8 cellular contexts compared by ENCODE assay signal in genomic region chr16:89922884-89923639, GRCh38. TPM values are rescaled to one million over a fixed set of nuclear protein-coding genes. Genes with fewer than 3 reads are reported as not detected.
DNase-seq lines count a peak whose midpoint lies in the region; ATAC-seq and TF ChIP-seq lines count a peak whose summit lies in the region.

Gene TUBB3 (plus strand): TSS chr16:89923342. CDS start chr16:89923402, 60 bp downstream.

- no peaks in the 10 kb centered on the region for H3K27me3 ChIP-seq in ACC112 (ENCODE audit: insufficient read depth, low read length)

- no peak for TF ChIP-seq CTCF in GM10248 (IDR thresholded peaks at IDR 0.05; ENCODE audit: control extremely low read depth, extremely low read depth, low read depth, missing control alignments)

- H3K36me3 ChIP-seq in ACC112 (ENCODE audit: insufficient read depth, low read length), result peaks cover 3% of the 10 kb centered on the region

- peak within 1 kb of the TSS; percentile 29 for H2AFZ ChIP-seq in ACC112 (ENCODE audit: low read length, unreplicated experiment)

- H3K9me3 Mint-ChIP-seq in T-cell, result no peaks in the 10 kb centered on the region
- no peaks in the 10 kb centered on the region for H3K9me3 Mint-ChIP-seq in stimulated activated naive CD8-positive, alpha-beta T cell treated with anti-CD3 and anti-CD28 coated beads, Interleukin-15, amount 100 ng/mL, for 72 hours

- H3K4me1 Mint-ChIP-seq in T-cell, result peaks cover 26 to 58% (median 44%) of the 10 kb centered on the region in 3 donors
- peaks cover 54% of the 10 kb centered on the region for H3K4me1 Mint-ChIP-seq in stimulated activated naive CD8-positive, alpha-beta T cell treated with anti-CD3 and anti-CD28 coated beads, Interleukin-15, amount 100 ng/mL, for 72 hours

- POLR2A ChIA-PET in GM10248 (lab: Yijun Ruan, JAX), result interaction anchor here (0.6 kb wide), 1 partner anchor 22 kb away, joined by 8 read pairs; no protein-coding TSS in a partner anchor
- POLR2A ChIA-PET in T-cell (lab: Charles Lee), result interaction anchor here in 1 of 2 donors (0.6 kb wide), 1 partner anchor 396 kb away, joined by 5 read pairs; no protein-coding TSS in a partner anchor

- peaks cover 48% of the 10 kb centered on the region for H3K4me1 ChIP-seq in ACC112 (ENCODE audit: control insufficient read depth, insufficient read depth, low read length, unreplicated experiment)

- DNase-seq in GM10248 (ENCODE audit: extremely low spot score), result peak; percentile 82
- DNase-seq in MV-4-11 (lab: John Stamatoyannopoulos, UW), result peak; percentile 44
- no peak for DNase-seq in T-cell
- DNase-seq in ecto neural progenitor cell (ENCODE audit: low spot score), result peak; percentile 91
- DNase-seq in left lobe of liver (ENCODE audit: low spot score), result no peak
- peak in 1 of 2 donors; percentile 29 for DNase-seq in stimulated activated naive CD8-positive, alpha-beta T cell treated with anti-CD3 and anti-CD28 coated beads, Interleukin-15, amount 100 ng/mL, for 72 hours

- H3K27ac Mint-ChIP-seq in T-cell, result peak within 1 kb of the TSS in 1 of 2 donors; percentile 15
- no peak within 1 kb of the TSS for H3K27ac Mint-ChIP-seq in stimulated activated naive CD8-positive, alpha-beta T cell treated with anti-CD3 and anti-CD28 coated beads, Interleukin-15, amount 100 ng/mL, for 72 hours

- peak within 1 kb of the TSS; percentile 94 for H3K4me3 ChIP-seq in ACC112 (ENCODE audit: low read depth, low read length)

- no peaks in the 10 kb centered on the region for H3K36me3 Mint-ChIP-seq in T-cell

- ATAC-seq in T-cell (replicated peaks in 1 of 4), result peak in 1 of 4 experiments; percentile 11
- ATAC-seq in left lobe of liver, result peak; percentile 15
- peak; percentile 46 for ATAC-seq in stimulated activated naive CD8-positive, alpha-beta T cell treated with anti-CD3 and anti-CD28 coated beads, Interleukin-15, amount 100 ng/mL, for 72 hours
- ATAC-seq in GM18873 (IDR thresholded peaks at IDR 0.05; ENCODE audit: low FRiP score, unreplicated experiment), result no peak

- H3K27me3 Mint-ChIP-seq in T-cell, result peaks cover 0 to 42% of the 10 kb centered on the region in 2 donors
- H3K27me3 Mint-ChIP-seq in stimulated activated naive CD8-positive, alpha-beta T cell treated with anti-CD3 and anti-CD28 coated beads, Interleukin-15, amount 100 ng/mL, for 72 hours, result peaks cover 92% of the 10 kb centered on the region

- peaks cover 32% of the 10 kb centered on the region for H3K79me2 ChIP-seq in ACC112 (ENCODE audit: control insufficient read depth, insufficient read depth, low read length, unreplicated experiment)

- H3K27ac ChIP-seq in ACC112 (ENCODE audit: low read depth, low read length), result peak within 1 kb of the TSS; percentile 92

- CTCF ChIA-PET in GM10248 (lab: Yijun Ruan, JAX), result interaction anchor here (1.5 to 2.7 kb wide), 2 partner anchors 13 to 15 kb away, joined by 4 to 15 read pairs; no protein-coding TSS in a partner anchor
- CTCF ChIA-PET in T-cell (lab: Charles Lee), result no interaction called here

- H3K4me3 Mint-ChIP-seq in T-cell, result peak within 1 kb of the TSS; percentile 13 to 56 (median 55)
- H3K4me3 Mint-ChIP-seq in stimulated activated naive CD8-positive, alpha-beta T cell treated with anti-CD3 and anti-CD28 coated beads, Interleukin-15, amount 100 ng/mL, for 72 hours, result peak within 1 kb of the TSS; percentile 78

RNA-seq across cellular contexts. Expression of gene TUBB3, which starts in this region (rescaled TPM):
- total RNA-seq in T-cell, result 1 to 10 TPM in 1 of 5 donors, under 1 TPM in 4; 0.58 to 1.8 (median 0.93) TPM
- 0.40 TPM for total RNA-seq in left lobe of liver

Comparison
In these comparisons a context has a peak if more than half of its experiments do, and no peak if none do; other contexts are left out.
1. Peak in ATAC-seq in left lobe of liver; RNA of the gene not detected or under 1 TPM.
2. DNase-seq: peak in GM10248 (single experiment), MV-4-11 (single experiment) and ecto neural progenitor cell (single experiment); none in T-cell (0 of 34) and left lobe of liver (single experiment).